Comparison of ENCODE assay signal across 1 cellular context in the genomic region with DNA sequence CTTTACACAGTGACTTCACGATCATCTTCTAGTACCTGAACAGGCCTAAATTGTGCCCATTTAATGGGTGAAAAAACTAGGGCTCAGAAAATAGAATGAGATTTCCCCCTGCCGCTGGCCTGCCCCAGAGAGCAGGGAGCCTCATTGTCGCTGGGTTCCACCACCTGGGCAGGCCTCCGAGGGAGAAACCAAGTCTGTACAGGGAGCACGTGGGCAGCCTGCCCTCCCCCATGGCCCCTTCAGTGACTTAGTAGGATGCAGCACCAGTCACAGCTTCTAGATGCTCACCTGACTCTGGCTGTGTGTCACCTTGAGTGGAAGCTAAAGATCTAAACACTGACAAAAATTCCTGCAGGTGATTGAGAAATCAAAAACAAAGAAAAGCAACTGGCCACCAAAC.
TF ChIP-seq lines count a peak whose summit lies in the region.

No MANE protein-coding gene starts in this region.

TF ChIP-seq in HepG2, 621 proteins besides CTCF, POLR2A, EP300 and RAD21:
- TF ChIP-seq ZNF629 (CRISPR knock-in tag; conservative IDR thresholded peaks at IDR 0.05): 0 out of 2 replicates have a peak, but pooled peaks have one; percentile 22
- TF ChIP-seq, protein P1, sequence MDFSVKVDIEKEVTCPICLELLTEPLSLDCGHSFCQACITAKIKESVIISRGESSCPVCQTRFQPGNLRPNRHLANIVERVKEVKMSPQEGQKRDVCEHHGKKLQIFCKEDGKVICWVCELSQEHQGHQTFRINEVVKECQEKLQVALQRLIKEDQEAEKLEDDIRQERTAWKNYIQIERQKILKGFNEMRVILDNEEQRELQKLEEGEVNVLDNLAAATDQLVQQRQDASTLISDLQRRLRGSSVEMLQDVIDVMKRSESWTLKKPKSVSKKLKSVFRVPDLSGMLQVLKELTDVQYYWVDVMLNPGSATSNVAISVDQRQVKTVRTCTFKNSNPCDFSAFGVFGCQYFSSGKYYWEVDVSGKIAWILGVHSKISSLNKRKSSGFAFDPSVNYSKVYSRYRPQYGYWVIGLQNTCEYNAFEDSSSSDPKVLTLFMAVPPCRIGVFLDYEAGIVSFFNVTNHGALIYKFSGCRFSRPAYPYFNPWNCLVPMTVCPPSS (IDR thresholded peaks at IDR 0.05): no peak
- TF ChIP-seq, protein P2, sequence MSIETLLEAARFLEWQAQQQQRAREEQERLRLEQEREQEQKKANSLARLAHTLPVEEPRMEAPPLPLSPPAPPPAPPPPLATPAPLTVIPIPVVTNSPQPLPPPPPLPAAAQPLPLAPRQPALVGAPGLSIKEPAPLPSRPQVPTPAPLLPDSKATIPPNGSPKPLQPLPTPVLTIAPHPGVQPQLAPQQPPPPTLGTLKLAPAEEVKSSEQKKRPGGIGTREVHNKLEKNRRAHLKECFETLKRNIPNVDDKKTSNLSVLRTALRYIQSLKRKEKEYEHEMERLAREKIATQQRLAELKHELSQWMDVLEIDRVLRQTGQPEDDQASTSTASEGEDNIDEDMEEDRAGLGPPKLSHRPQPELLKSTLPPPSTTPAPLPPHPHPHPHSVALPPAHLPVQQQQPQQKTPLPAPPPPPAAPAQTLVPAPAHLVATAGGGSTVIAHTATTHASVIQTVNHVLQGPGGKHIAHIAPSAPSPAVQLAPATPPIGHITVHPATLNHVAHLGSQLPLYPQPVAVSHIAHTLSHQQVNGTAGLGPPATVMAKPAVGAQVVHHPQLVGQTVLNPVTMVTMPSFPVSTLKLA (IDR thresholded peaks at IDR 0.05): peak; percentile 65
